ENCODE assay signal across 1 cellular context in the genomic region with DNA sequence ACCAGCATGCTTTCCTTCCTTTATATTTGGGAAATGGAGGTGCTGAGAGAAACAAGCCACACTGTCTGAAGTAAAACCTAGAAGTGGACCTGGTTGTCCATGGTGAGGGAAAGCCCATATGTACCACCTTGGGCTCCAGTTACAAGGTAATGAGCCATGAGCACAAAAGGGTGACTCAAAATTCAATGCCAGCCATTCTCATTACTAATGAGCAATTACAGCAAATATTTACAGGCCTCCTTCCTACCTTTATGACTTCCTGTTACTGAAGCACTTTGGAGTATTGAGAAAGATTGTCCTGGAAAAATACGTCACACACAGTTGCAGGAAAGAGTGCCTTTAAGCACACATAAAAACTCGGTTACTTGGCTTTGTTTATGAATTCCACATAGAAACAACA.
TF ChIP-seq lines count a peak whose summit lies in the region.

No MANE protein-coding gene starts in this region.

TF ChIP-seq in HepG2, 621 proteins besides CTCF, POLR2A, EP300 and RAD21 (continued from another document and continues in another):
- TF ChIP-seq, protein P1, sequence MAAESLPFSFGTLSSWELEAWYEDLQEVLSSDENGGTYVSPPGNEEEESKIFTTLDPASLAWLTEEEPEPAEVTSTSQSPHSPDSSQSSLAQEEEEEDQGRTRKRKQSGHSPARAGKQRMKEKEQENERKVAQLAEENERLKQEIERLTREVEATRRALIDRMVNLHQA (CRISPR knock-in tag; IDR thresholded peaks at IDR 0.05), result no peak
- TF ChIP-seq FOXJ3 (CRISPR knock-in tag; IDR thresholded peaks at IDR 0.05; ENCODE audit: borderline replicate concordance) (peak; percentile 51; the same call in 1 of the 2 replicates), ZNF160 (CRISPR knock-in tag; IDR thresholded peaks at IDR 0.05) (no peak), MIER3 (CRISPR knock-in tag; IDR thresholded peaks at IDR 0.05; ENCODE audit: borderline replicate concordance) (peak; percentile 97), TARDBP (CRISPR knock-in tag; IDR thresholded peaks at IDR 0.05) (peak; percentile 65; the same call in 1 of the 2 replicates), AHR (CRISPR knock-in tag; IDR thresholded peaks at IDR 0.05) (no peak), SETDB1 (CRISPR knock-in tag; IDR thresholded peaks at IDR 0.05; ENCODE audit: borderline replicate concordance) (no peak), SMAD3 (CRISPR knock-in tag; IDR thresholded peaks at IDR 0.05) (peak; percentile 92; the same call in 1 of the 2 replicates), ZNF841 (CRISPR knock-in tag; IDR thresholded peaks at IDR 0.05; ENCODE audit: borderline replicate concordance) (no peak), NFIB (CRISPR knock-in tag; IDR thresholded peaks at IDR 0.05; ENCODE audit: borderline replicate concordance) (no peak), NFE2L1 (CRISPR knock-in tag; IDR thresholded peaks at IDR 0.05; ENCODE audit: borderline replicate concordance) (no peak), SIX4 (CRISPR knock-in tag; IDR thresholded peaks at IDR 0.05) (peak; percentile 93), ATRX (CRISPR knock-in tag; IDR thresholded peaks at IDR 0.05; ENCODE audit: borderline replicate concordance) (no peak), ZNF790 (CRISPR knock-in tag; IDR thresholded peaks at IDR 0.05; ENCODE audit: borderline replicate concordance) (no peak), HOXA7 (CRISPR knock-in tag; IDR thresholded peaks at IDR 0.05) (no peak), SAP130 (CRISPR knock-in tag; IDR thresholded peaks at IDR 0.05; ENCODE audit: low read depth) (peak; percentile 96), MXI1 (IDR thresholded peaks at IDR 0.05; ENCODE audit: borderline replicate concordance, low read depth, low read length) (peak; percentile 72; the same call in 1 of the 3 replicates), ELF4 (CRISPR knock-in tag; IDR thresholded peaks at IDR 0.05; ENCODE audit: borderline replicate concordance) (peak; percentile 60; the same call in 1 of the 2 replicates), ZNF343 (CRISPR knock-in tag; IDR thresholded peaks at IDR 0.05) (no peak), ZNF709 (CRISPR knock-in tag; IDR thresholded peaks at IDR 0.05) (no peak)
- TF ChIP-seq, protein P2, sequence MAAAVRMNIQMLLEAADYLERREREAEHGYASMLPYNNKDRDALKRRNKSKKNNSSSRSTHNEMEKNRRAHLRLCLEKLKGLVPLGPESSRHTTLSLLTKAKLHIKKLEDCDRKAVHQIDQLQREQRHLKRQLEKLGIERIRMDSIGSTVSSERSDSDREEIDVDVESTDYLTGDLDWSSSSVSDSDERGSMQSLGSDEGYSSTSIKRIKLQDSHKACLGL (CRISPR knock-in tag; IDR thresholded peaks at IDR 0.05), result no peak
- TF ChIP-seq, protein P3, sequence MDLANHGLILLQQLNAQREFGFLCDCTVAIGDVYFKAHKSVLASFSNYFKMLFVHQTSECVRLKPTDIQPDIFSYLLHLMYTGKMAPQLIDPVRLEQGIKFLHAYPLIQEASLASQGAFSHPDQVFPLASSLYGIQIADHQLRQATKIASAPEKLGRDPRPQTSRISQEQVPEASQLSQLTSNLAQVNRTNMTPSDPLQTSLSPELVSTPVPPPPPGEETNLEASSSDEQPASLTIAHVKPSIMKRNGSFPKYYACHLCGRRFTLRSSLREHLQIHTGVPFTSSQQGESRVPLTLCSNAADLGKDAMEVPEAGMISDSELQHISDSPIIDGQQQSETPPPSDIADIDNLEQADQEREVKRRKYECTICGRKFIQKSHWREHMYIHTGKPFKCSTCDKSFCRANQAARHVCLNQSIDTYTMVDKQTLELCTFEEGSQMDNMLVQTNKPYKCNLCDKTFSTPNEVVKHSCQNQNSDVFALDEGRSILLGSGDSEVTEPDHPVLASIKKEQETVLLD (CRISPR knock-in tag; IDR thresholded peaks at IDR 0.05; ENCODE audit: low read depth), result no peak
- TF ChIP-seq, protein P4, sequence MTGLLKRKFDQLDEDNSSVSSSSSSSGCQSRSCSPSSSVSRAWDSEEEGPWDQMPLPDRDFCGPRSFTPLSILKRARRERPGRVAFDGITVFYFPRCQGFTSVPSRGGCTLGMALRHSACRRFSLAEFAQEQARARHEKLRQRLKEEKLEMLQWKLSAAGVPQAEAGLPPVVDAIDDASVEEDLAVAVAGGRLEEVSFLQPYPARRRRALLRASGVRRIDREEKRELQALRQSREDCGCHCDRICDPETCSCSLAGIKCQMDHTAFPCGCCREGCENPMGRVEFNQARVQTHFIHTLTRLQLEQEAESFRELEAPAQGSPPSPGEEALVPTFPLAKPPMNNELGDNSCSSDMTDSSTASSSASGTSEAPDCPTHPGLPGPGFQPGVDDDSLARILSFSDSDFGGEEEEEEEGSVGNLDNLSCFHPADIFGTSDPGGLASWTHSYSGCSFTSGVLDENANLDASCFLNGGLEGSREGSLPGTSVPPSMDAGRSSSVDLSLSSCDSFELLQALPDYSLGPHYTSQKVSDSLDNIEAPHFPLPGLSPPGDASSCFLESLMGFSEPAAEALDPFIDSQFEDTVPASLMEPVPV (CRISPR knock-in tag; IDR thresholded peaks at IDR 0.05), result 0 out of 2 replicates have a peak, but pooled peaks have one; percentile 35
- TF ChIP-seq, protein P5, sequence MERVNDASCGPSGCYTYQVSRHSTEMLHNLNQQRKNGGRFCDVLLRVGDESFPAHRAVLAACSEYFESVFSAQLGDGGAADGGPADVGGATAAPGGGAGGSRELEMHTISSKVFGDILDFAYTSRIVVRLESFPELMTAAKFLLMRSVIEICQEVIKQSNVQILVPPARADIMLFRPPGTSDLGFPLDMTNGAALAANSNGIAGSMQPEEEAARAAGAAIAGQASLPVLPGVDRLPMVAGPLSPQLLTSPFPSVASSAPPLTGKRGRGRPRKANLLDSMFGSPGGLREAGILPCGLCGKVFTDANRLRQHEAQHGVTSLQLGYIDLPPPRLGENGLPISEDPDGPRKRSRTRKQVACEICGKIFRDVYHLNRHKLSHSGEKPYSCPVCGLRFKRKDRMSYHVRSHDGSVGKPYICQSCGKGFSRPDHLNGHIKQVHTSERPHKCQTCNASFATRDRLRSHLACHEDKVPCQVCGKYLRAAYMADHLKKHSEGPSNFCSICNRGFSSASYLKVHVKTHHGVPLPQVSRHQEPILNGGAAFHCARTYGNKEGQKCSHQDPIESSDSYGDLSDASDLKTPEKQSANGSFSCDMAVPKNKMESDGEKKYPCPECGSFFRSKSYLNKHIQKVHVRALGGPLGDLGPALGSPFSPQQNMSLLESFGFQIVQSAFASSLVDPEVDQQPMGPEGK (CRISPR knock-in tag; IDR thresholded peaks at IDR 0.05), result peak; percentile 50; the same call in 1 of the 2 replicates
- TF ChIP-seq, protein P6, sequence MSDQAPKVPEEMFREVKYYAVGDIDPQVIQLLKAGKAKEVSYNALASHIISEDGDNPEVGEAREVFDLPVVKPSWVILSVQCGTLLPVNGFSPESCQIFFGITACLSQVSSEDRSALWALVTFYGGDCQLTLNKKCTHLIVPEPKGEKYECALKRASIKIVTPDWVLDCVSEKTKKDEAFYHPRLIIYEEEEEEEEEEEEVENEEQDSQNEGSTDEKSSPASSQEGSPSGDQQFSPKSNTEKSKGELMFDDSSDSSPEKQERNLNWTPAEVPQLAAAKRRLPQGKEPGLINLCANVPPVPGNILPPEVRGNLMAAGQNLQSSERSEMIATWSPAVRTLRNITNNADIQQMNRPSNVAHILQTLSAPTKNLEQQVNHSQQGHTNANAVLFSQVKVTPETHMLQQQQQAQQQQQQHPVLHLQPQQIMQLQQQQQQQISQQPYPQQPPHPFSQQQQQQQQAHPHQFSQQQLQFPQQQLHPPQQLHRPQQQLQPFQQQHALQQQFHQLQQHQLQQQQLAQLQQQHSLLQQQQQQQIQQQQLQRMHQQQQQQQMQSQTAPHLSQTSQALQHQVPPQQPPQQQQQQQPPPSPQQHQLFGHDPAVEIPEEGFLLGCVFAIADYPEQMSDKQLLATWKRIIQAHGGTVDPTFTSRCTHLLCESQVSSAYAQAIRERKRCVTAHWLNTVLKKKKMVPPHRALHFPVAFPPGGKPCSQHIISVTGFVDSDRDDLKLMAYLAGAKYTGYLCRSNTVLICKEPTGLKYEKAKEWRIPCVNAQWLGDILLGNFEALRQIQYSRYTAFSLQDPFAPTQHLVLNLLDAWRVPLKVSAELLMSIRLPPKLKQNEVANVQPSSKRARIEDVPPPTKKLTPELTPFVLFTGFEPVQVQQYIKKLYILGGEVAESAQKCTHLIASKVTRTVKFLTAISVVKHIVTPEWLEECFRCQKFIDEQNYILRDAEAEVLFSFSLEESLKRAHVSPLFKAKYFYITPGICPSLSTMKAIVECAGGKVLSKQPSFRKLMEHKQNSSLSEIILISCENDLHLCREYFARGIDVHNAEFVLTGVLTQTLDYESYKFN (CRISPR knock-in tag; conservative IDR thresholded peaks at IDR 0.05), result peak; percentile 93
- TF ChIP-seq, protein P7, sequence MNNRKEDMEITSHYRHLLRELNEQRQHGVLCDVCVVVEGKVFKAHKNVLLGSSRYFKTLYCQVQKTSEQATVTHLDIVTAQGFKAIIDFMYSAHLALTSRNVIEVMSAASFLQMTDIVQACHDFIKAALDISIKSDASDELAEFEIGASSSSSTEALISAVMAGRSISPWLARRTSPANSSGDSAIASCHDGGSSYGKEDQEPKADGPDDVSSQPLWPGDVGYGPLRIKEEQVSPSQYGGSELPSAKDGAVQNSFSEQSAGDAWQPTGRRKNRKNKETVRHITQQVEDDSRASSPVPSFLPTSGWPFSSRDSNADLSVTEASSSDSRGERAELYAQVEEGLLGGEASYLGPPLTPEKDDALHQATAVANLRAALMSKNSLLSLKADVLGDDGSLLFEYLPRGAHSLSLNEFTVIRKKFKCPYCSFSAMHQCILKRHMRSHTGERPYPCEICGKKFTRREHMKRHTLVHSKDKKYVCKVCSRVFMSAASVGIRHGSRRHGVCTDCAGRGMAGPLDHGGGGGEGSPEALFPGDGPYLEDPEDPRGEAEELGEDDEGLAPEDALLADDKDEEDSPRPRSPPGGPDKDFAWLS (CRISPR knock-in tag; IDR thresholded peaks at IDR 0.05; ENCODE audit: borderline replicate concordance), result no peak
- TF ChIP-seq, protein P8, sequence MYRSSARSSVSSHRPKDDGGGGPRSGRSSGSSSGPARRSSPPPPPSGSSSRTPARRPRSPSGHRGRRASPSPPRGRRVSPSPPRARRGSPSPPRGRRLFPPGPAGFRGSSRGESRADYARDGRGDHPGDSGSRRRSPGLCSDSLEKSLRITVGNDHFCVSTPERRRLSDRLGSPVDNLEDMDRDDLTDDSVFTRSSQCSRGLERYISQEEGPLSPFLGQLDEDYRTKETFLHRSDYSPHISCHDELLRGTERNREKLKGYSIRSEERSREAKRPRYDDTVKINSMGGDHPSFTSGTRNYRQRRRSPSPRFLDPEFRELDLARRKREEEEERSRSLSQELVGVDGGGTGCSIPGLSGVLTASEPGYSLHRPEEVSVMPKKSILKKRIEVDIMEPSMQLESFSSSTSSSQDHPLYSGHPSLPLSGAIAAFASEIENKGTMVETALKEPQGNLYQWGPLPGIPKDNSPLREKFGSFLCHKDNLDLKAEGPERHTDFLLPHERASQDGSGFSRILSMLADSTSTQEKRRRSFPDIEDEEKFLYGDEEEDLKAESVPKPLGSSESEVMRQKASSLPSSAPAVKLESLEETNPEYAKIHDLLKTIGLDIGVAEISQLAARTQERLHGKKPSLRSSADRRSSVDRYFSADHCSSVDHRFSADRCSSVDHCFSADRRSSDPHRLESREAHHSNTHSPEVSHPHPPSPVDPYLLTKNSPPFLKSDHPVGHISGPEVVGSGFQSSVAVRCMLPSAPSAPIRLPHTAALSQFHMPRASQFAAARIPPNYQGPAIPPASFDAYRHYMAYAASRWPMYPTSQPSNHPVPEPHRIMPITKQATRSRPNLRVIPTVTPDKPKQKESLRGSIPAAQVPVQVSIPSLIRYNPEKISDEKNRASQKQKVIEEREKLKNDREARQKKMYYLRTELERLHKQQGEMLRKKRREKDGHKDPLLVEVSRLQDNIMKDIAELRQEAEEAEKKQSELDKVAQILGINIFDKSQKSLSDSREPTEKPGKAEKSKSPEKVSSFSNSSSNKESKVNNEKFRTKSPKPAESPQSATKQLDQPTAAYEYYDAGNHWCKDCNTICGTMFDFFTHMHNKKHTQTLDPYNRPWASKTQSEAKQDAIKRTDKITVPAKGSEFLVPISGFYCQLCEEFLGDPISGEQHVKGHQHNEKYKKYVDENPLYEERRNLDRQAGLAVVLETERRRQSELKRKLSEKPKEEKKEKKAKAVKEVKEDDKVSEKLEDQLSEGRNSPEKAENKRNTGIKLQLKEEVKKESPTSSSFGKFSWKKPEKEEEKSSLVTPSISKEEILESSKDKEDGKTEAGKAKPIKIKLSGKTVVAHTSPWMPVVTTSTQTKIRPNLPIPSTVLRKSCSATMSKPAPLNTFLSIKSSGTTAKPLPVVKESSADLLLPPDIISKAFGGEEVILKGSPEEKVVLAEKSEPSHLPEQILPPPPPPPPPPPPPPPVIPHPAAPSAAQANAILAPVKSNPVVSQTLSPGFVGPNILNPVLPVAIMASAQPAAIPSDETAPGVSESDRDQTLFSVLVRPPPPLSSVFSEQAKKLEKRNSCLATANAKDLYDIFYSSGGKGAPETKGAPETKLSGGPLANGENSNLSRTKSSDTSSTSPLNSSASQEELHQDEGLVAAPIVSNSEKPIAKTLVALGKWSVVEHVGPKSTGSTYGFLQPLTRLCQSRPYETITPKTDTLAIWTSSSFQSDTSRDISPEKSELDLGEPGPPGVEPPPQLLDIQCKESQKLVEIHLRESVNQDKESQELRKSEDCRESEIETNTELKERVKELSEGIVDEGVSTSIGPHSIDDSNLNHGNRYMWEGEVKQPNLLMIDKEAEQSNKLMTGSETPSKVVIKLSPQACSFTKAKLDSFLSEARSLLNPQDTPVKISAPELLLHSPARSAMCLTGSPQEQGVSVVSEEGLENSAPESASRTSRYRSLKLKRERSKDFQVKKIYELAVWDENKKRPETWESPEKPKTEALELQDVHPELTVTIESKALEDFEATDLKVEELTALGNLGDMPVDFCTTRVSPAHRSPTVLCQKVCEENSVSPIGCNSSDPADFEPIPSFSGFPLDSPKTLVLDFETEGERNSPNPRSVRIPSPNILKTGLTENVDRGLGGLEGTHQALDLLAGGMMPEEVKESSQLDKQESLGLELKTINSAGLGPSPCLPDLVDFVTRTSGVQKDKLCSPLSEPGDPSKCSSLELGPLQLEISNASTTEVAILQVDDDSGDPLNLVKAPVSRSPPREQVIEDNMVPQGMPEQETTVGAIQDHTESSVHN (CRISPR knock-in tag; IDR thresholded peaks at IDR 0.05), result no peak
- TF ChIP-seq, protein P9, sequence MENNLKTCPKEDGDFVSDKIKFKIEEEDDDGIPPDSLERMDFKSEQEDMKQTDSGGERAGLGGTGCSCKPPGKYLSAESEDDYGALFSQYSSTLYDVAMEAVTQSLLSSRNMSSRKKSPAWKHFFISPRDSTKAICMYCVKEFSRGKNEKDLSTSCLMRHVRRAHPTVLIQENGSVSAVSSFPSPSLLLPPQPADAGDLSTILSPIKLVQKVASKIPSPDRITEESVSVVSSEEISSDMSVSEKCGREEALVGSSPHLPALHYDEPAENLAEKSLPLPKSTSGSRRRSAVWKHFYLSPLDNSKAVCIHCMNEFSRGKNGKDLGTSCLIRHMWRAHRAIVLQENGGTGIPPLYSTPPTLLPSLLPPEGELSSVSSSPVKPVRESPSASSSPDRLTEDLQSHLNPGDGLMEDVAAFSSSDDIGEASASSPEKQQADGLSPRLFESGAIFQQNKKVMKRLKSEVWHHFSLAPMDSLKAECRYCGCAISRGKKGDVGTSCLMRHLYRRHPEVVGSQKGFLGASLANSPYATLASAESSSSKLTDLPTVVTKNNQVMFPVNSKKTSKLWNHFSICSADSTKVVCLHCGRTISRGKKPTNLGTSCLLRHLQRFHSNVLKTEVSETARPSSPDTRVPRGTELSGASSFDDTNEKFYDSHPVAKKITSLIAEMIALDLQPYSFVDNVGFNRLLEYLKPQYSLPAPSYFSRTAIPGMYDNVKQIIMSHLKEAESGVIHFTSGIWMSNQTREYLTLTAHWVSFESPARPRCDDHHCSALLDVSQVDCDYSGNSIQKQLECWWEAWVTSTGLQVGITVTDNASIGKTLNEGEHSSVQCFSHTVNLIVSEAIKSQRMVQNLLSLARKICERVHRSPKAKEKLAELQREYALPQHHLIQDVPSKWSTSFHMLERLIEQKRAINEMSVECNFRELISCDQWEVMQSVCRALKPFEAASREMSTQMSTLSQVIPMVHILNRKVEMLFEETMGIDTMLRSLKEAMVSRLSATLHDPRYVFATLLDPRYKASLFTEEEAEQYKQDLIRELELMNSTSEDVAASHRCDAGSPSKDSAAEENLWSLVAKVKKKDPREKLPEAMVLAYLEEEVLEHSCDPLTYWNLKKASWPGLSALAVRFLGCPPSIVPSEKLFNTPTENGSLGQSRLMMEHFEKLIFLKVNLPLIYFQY (CRISPR knock-in tag; IDR thresholded peaks at IDR 0.05; ENCODE audit: borderline replicate concordance), result no peak; the same call in 1 of the 2 replicates
